In the genomic region with DNA sequence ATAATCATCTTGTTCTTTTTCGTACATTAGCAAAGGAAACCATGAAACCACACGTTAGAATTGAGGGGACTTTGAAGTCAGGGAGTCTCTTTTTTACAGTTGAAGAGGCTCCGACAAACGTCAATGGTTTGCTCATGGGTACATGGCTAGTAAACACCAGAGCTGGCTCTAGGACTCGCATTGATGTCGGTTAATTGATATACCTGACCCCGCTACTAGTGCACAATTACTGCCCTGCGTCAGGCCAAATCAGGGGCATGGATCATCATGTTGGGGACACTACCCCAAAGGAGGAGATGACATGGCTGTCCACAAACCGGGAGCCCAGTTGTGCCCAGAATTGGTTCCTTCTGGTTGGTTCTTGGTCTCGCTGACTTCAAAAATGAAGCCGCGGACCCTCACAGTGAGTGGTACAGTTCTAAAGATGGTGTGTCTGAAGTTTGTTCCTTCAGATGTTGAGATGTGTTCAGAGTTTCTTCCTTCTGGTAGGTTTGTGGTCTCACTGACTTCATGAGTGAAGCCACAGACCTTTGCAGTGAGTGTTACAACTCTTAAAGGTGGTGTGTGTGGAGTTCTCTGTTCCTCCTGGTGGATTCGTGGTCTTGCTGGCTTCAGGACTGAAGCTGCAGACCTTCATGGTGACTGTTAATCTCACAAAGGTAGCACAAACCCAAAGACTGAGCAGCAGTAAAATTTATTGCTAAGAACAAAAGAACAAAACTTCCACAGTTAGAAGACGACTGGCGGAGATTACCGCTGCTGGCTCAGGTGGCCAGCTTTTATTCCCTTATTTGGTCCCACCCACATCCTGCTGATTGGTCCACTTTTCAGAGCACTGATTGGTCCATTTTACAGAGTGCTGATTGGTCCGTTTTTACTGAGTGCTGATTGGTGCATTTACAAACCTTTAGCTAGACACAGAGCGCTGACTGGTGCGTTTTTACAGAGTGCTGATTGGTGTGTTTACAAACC, we compare ENCODE assay signal across 10 cellular contexts.
A peak's percentile ranks its signal among the peaks of the same experiment; 100 is the strongest.
DNase-seq lines count a peak whose midpoint lies in the region; ATAC-seq and TF ChIP-seq lines count a peak whose summit lies in the region.
"Had no signal": no experiment of that assay in that cellular context is flagged by ENCODE, and none has a peak within 500 bp of the region (broad histone marks: within the 10 kb centered on the region; RNA-seq: fewer than 3 reads in every experiment).

No MANE protein-coding gene starts in this region.

- no peaks in the 10 kb centered on the region for H3K27me3 ChIP-seq in CD4-positive, alpha-beta T cell (ENCODE audit: control insufficient read depth, insufficient read depth, low read length)
- H3K27me3 ChIP-seq in muscle layer of duodenum (ENCODE audit: low read depth, low read length), result no peaks in the 10 kb centered on the region
- H3K27me3 ChIP-seq in tibial artery, result no peaks in the 10 kb centered on the region
- H3K27me3 ChIP-seq in thyroid gland, result no peaks in the 10 kb centered on the region

- H3K9me3 Mint-ChIP-seq in CD4-positive, alpha-beta T cell, result peaks cover 12% of the 10 kb centered on the region
- peaks cover 15% of the 10 kb centered on the region for H3K9me3 Mint-ChIP-seq in WTC11

- CTCF ChIA-PET in CD4-positive, alpha-beta T cell (lab: Charles Lee), result no interaction called here
- CTCF ChIA-PET in WTC11 (lab: Charles Lee), result no interaction called here

- H3K4me3 Mint-ChIP-seq in CD4-positive, alpha-beta T cell, result peak overlapping the region; percentile 80
- no peak overlapping the region for H3K4me3 Mint-ChIP-seq in WTC11

- intact Hi-C loops in CD4-positive, alpha-beta T cell (cut with DNase I, micrococcal nuclease), result loop anchor here in 1 of 2 experiments (1.0 to 5.0 kb wide), 6 partner anchors 16 to 191 kb away; a partner anchor contains a TSS
- intact Hi-C loops in tibial artery (cut with DNase I; ENCODE audit: low total_unique reads) (no loop called here), thyroid gland (cut with DNase I) (no loop called here)

- 90 to 92% methylated on average over 19 of the region's 19 CpGs for WGBS in thyroid gland, 2 donors

- no peaks in the 10 kb centered on the region for H3K36me3 Mint-ChIP-seq in CD4-positive, alpha-beta T cell (ENCODE audit: low read depth)
- peaks cover 4% of the 10 kb centered on the region for H3K36me3 Mint-ChIP-seq in WTC11

- no peak for TF ChIP-seq CTCF in CD4-positive, alpha-beta T cell (IDR thresholded peaks at IDR 0.05)
- TF ChIP-seq CTCF in WTC11 (IDR thresholded peaks at IDR 0.05), result no peak
- no peak for TF ChIP-seq CTCF in tibial artery (IDR thresholded peaks at IDR 0.05)
- no peak for TF ChIP-seq CTCF in thyroid gland (IDR thresholded peaks at IDR 0.05)

- H3K9me3 ChIP-seq in CD4-positive, alpha-beta T cell (ENCODE audit: control insufficient read depth, low read length), result no peaks in the 10 kb centered on the region
- H3K9me3 ChIP-seq in muscle layer of duodenum (ENCODE audit: control insufficient read depth in 1 of 2, low read length in 2 of 2), result no peaks in the 10 kb centered on the region
- no peaks in the 10 kb centered on the region for H3K9me3 ChIP-seq in tibial artery
- H3K9me3 ChIP-seq in thyroid gland, result no peaks in the 10 kb centered on the region

- peaks cover 15% of the 10 kb centered on the region for H3K27me3 Mint-ChIP-seq in CD4-positive, alpha-beta T cell
- H3K27me3 Mint-ChIP-seq in WTC11 (ENCODE audit: low read depth), result peaks cover 9% of the 10 kb centered on the region

- ATAC-seq in CD4-positive, alpha-beta T cell (ENCODE audit: poor library complexity), result peak; percentile 79
- no peak for ATAC-seq in WTC11

- H3K4me1 ChIP-seq in muscle layer of duodenum (ENCODE audit: control insufficient read depth in 1 of 2, insufficient read depth in 2 of 2, low read length in 2 of 2) (peaks cover 0 to 5% of the 10 kb centered on the region in 2 donors), tibial artery (no peaks in the 10 kb centered on the region), thyroid gland (peaks cover 7 to 8% of the 10 kb centered on the region in 2 donors)

- H3K36me3 ChIP-seq in muscle layer of duodenum (ENCODE audit: control insufficient read depth in 1 of 2, insufficient read depth in 2 of 2, low read length in 2 of 2), result no peaks in the 10 kb centered on the region
- H3K36me3 ChIP-seq in tibial artery, result no peaks in the 10 kb centered on the region
- no peaks in the 10 kb centered on the region for H3K36me3 ChIP-seq in thyroid gland

- H3K4me3 ChIP-seq in muscle layer of duodenum (ENCODE audit: low read depth in 1 of 2, low read length in 2 of 2) (no peak overlapping the region), tibial artery (no peak overlapping the region), thyroid gland (replicated peaks in 1 of 3) (no peak overlapping the region)
- H3K4me3 ChIP-seq: lung had no signal

- POLR2A ChIA-PET in CD4-positive, alpha-beta T cell (lab: Charles Lee), result interaction anchor here (0.5 to 6.3 kb wide), 14 partner anchors 8 to 372 kb away, joined by 3 to 52 read pairs (median 3); a partner anchor contains a TSS
- POLR2A ChIA-PET in WTC11 (lab: Charles Lee), result interaction anchor here (0.6 kb wide), 1 partner anchor 94 kb away, joined by 5 read pairs; no protein-coding TSS in a partner anchor

- H3K27ac ChIP-seq in CD4-positive, alpha-beta T cell (ENCODE audit: low read depth, low read length), result peak overlapping the region; percentile 88
- H3K27ac ChIP-seq in muscle layer of duodenum (ENCODE audit: low read length) (peak overlapping the region; percentile 39), tibial artery (no peak overlapping the region), thyroid gland (no peak overlapping the region)

- peak overlapping the region; percentile 98 for H3K27ac Mint-ChIP-seq in CD4-positive, alpha-beta T cell
- H3K27ac Mint-ChIP-seq in WTC11, result no peak overlapping the region

- H3K4me1 Mint-ChIP-seq in CD4-positive, alpha-beta T cell (ENCODE audit: low read depth), result peaks cover 64% of the 10 kb centered on the region
- peaks cover 18% of the 10 kb centered on the region for H3K4me1 Mint-ChIP-seq in WTC11

- peak; percentile 12 to 66 (median 38) for DNase-seq in CD4-positive, alpha-beta T cell
- DNase-seq in WTC11 (ENCODE audit: low spot score) (no peak), NCI-H69 (lab: John Stamatoyannopoulos, UW) (no peak), tibial artery (no peak), thyroid gland (no peak), RPMI8226 (no peak)
- peak; percentile 21 for DNase-seq in activated naive CD4-positive, alpha-beta T cell treated with Interleukin-2 at 50 U/mL for 16 hours
- DNase-seq: NCI-H345 had no signal

- TF ChIP-seq POLR2A in thyroid gland (IDR thresholded peaks at IDR 0.05), result no peak

TF ChIP-seq in WTC11, 78 proteins besides CTCF, POLR2A, EP300 and RAD21:
- TF ChIP-seq, protein P1, sequence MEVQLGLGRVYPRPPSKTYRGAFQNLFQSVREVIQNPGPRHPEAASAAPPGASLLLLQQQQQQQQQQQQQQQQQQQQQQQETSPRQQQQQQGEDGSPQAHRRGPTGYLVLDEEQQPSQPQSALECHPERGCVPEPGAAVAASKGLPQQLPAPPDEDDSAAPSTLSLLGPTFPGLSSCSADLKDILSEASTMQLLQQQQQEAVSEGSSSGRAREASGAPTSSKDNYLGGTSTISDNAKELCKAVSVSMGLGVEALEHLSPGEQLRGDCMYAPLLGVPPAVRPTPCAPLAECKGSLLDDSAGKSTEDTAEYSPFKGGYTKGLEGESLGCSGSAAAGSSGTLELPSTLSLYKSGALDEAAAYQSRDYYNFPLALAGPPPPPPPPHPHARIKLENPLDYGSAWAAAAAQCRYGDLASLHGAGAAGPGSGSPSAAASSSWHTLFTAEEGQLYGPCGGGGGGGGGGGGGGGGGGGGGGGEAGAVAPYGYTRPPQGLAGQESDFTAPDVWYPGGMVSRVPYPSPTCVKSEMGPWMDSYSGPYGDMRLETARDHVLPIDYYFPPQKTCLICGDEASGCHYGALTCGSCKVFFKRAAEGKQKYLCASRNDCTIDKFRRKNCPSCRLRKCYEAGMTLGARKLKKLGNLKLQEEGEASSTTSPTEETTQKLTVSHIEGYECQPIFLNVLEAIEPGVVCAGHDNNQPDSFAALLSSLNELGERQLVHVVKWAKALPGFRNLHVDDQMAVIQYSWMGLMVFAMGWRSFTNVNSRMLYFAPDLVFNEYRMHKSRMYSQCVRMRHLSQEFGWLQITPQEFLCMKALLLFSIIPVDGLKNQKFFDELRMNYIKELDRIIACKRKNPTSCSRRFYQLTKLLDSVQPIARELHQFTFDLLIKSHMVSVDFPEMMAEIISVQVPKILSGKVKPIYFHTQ (CRISPR knock-in tag; IDR thresholded peaks at IDR 0.05), result no peak
- TF ChIP-seq FOXP1 (CRISPR knock-in tag; IDR thresholded peaks at IDR 0.05; ENCODE audit: borderline replicate concordance), result no peak
- TF ChIP-seq FOXJ3 (CRISPR knock-in tag; IDR thresholded peaks at IDR 0.05; ENCODE audit: borderline replicate concordance), result no peak
- TF ChIP-seq KAT7 (CRISPR knock-in tag; IDR thresholded peaks at IDR 0.05; ENCODE audit: borderline replicate concordance), result no peak
- no peak for TF ChIP-seq NFE2L1 (CRISPR knock-in tag; IDR thresholded peaks at IDR 0.05)
- no peak for TF ChIP-seq JAZF1 (CRISPR knock-in tag; IDR thresholded peaks at IDR 0.05)
- peak; percentile 60; the same call in 1 of the 2 replicates for TF ChIP-seq NFYB (CRISPR knock-in tag; conservative IDR thresholded peaks at IDR 0.05; ENCODE audit: low read depth)
- no peak for TF ChIP-seq NR3C1 (CRISPR knock-in tag; conservative IDR thresholded peaks at IDR 0.05; ENCODE audit: low read depth)

Comparison
In these comparisons a context has a peak if more than half of its experiments do, and no peak if none do; other contexts are left out.
1. DNase-seq: peak in CD4-positive, alpha-beta T cell (10 of 10) and activated naive CD4-positive, alpha-beta T cell treated with Interleukin-2 at 50 U/mL for 16 hours (single experiment); none in WTC11 (single experiment), NCI-H69 (single experiment), tibial artery (0 of 2), thyroid gland (0 of 2) and RPMI8226 (single experiment).
2. H3K27ac ChIP-seq: peak in CD4-positive, alpha-beta T cell (single experiment) and muscle layer of duodenum (single experiment); none in tibial artery (0 of 2) and thyroid gland (0 of 3).